ENCODE assay signal across 2 cellular contexts in the genomic region with DNA sequence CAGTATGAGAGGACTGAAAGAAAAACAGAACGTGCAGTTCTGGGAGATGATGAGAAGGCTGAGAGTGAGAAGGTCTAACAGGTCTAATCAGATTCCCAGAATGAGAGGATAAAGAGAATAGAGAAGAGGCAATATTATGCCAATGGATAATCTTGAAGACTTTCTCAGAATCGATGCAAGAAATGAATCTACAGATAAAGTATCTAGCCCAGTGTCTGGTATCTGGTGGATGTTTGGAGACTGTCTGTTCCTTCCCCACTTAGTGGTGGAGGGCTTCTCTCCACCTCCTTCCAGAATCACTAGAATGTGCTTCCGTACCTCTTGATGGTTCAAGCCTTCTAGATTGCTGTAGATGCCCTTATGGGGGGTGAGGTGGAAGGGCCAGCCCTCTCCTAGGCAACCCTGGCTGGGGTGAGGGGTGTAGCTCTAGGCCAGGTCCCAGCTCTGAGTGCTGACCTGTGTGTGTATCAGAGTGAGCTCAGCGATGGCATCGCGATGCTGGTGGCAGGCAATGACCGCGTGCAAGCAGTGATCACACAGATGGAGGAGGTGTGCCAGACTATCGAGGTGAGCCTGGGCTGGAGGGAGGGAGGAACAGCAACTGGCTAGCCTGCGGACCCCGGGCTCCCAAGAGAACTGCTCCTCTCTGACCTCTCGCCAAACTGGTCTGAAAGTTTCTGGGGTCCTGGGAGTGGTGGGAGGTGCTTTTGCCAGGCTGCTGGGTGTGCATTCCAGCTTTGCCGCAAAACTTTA.
TF ChIP-seq lines count a peak whose summit lies in the region.

No MANE protein-coding gene starts in this region.

TF ChIP-seq in HEK293, 187 proteins besides CTCF, POLR2A, EP300 and RAD21:
- TF ChIP-seq ZNF169 (tag by site-specific recombination; IDR thresholded peaks at IDR 0.05) (no peak), ZNF558 (tag by site-specific recombination; IDR thresholded peaks at IDR 0.05) (peak; percentile 98), ZNF48 (tag by site-specific recombination; IDR thresholded peaks at IDR 0.05) (no peak), ZNF341 (tag by site-specific recombination; IDR thresholded peaks at IDR 0.05; ENCODE audit: low read depth) (peak; percentile 26; the same call in 1 of the 2 replicates), WT1 (tag by site-specific recombination; IDR thresholded peaks at IDR 0.05) (no peak), ZNF423 (tag by site-specific recombination; IDR thresholded peaks at IDR 0.05) (no peak), ZNF645 (tag by site-specific recombination; IDR thresholded peaks at IDR 0.05) (no peak)

TF ChIP-seq in H1, 55 proteins besides CTCF, POLR2A, EP300 and RAD21:
- TF ChIP-seq EGR1 (IDR thresholded peaks at IDR 0.05; ENCODE audit: borderline replicate concordance, low read depth, low read length) (no peak), CHD2 (IDR thresholded peaks at IDR 0.05; ENCODE audit: low read length) (no peak), CBX5 (IDR thresholded peaks at IDR 0.05; ENCODE audit: low read depth, low read length) (no peak), USF2 (IDR thresholded peaks at IDR 0.05; ENCODE audit: low read length) (no peak), KDM4A (IDR thresholded peaks at IDR 0.05; ENCODE audit: low read depth, low read length, severe bottlenecking) (no peak), JUN (IDR thresholded peaks at IDR 0.05; ENCODE audit: low read depth, low read length) (no peak), RNF2 (IDR thresholded peaks at IDR 0.05; ENCODE audit: borderline replicate concordance, low read depth, low read length, missing control alignments, poor library complexity, severe bottlenecking) (no peak), SIX5 (IDR thresholded peaks at IDR 0.05; ENCODE audit: low read depth, low read length) (no peak), ZNF274 (IDR thresholded peaks at IDR 0.05; ENCODE audit: borderline replicate concordance, extremely low read depth, low read length) (no peak), TEAD4 (IDR thresholded peaks at IDR 0.05; ENCODE audit: low read depth, low read length) (no peak), SP1 (IDR thresholded peaks at IDR 0.05; ENCODE audit: low read depth, low read length) (no peak), ASH2L (IDR thresholded peaks at IDR 0.05; ENCODE audit: low read length) (no peak), CHD1 (IDR thresholded peaks at IDR 0.05; ENCODE audit: low read depth, low read length) (no peak), GABPA (IDR thresholded peaks at IDR 0.05; ENCODE audit: borderline replicate concordance, insufficient read depth, low read length) (no peak), EZH2 (IDR thresholded peaks at IDR 0.05; ENCODE audit: low read depth, low read length, severe bottlenecking) (no peak)
- TF ChIP-seq, protein P1, sequence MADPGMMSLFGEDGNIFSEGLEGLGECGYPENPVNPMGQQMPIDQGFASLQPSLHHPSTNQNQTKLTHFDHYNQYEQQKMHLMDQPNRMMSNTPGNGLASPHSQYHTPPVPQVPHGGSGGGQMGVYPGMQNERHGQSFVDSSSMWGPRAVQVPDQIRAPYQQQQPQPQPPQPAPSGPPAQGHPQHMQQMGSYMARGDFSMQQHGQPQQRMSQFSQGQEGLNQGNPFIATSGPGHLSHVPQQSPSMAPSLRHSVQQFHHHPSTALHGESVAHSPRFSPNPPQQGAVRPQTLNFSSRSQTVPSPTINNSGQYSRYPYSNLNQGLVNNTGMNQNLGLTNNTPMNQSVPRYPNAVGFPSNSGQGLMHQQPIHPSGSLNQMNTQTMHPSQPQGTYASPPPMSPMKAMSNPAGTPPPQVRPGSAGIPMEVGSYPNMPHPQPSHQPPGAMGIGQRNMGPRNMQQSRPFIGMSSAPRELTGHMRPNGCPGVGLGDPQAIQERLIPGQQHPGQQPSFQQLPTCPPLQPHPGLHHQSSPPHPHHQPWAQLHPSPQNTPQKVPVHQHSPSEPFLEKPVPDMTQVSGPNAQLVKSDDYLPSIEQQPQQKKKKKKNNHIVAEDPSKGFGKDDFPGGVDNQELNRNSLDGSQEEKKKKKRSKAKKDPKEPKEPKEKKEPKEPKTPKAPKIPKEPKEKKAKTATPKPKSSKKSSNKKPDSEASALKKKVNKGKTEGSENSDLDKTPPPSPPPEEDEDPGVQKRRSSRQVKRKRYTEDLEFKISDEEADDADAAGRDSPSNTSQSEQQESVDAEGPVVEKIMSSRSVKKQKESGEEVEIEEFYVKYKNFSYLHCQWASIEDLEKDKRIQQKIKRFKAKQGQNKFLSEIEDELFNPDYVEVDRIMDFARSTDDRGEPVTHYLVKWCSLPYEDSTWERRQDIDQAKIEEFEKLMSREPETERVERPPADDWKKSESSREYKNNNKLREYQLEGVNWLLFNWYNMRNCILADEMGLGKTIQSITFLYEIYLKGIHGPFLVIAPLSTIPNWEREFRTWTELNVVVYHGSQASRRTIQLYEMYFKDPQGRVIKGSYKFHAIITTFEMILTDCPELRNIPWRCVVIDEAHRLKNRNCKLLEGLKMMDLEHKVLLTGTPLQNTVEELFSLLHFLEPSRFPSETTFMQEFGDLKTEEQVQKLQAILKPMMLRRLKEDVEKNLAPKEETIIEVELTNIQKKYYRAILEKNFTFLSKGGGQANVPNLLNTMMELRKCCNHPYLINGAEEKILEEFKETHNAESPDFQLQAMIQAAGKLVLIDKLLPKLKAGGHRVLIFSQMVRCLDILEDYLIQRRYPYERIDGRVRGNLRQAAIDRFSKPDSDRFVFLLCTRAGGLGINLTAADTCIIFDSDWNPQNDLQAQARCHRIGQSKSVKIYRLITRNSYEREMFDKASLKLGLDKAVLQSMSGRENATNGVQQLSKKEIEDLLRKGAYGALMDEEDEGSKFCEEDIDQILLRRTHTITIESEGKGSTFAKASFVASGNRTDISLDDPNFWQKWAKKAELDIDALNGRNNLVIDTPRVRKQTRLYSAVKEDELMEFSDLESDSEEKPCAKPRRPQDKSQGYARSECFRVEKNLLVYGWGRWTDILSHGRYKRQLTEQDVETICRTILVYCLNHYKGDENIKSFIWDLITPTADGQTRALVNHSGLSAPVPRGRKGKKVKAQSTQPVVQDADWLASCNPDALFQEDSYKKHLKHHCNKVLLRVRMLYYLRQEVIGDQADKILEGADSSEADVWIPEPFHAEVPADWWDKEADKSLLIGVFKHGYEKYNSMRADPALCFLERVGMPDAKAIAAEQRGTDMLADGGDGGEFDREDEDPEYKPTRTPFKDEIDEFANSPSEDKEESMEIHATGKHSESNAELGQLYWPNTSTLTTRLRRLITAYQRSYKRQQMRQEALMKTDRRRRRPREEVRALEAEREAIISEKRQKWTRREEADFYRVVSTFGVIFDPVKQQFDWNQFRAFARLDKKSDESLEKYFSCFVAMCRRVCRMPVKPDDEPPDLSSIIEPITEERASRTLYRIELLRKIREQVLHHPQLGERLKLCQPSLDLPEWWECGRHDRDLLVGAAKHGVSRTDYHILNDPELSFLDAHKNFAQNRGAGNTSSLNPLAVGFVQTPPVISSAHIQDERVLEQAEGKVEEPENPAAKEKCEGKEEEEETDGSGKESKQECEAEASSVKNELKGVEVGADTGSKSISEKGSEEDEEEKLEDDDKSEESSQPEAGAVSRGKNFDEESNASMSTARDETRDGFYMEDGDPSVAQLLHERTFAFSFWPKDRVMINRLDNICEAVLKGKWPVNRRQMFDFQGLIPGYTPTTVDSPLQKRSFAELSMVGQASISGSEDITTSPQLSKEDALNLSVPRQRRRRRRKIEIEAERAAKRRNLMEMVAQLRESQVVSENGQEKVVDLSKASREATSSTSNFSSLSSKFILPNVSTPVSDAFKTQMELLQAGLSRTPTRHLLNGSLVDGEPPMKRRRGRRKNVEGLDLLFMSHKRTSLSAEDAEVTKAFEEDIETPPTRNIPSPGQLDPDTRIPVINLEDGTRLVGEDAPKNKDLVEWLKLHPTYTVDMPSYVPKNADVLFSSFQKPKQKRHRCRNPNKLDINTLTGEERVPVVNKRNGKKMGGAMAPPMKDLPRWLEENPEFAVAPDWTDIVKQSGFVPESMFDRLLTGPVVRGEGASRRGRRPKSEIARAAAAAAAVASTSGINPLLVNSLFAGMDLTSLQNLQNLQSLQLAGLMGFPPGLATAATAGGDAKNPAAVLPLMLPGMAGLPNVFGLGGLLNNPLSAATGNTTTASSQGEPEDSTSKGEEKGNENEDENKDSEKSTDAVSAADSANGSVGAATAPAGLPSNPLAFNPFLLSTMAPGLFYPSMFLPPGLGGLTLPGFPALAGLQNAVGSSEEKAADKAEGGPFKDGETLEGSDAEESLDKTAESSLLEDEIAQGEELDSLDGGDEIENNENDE (IDR thresholded peaks at IDR 0.05; ENCODE audit: insufficient replicate concordance, low read length): no peak
